Comparison of ENCODE assay signal across 8 cellular contexts in genomic region chr14:88823968-88824313, GRCh38. TPM values are rescaled to one million over a fixed set of nuclear protein-coding genes. Genes with fewer than 3 reads are reported as not detected.
DNase-seq lines count a peak whose midpoint lies in the region; ATAC-seq and TF ChIP-seq lines count a peak whose summit lies in the region.

No MANE protein-coding gene starts in this region.

- H3K36me3 ChIP-seq in CD8-positive, alpha-beta T cell (ENCODE audit: insufficient read depth, low read length), result no peaks in the 10 kb centered on the region
- H3K36me3 ChIP-seq in H7 (replicated peaks; ENCODE audit: control insufficient read depth, insufficient read depth, low read length) (no peaks in the 10 kb centered on the region), SJSA1 (no peaks in the 10 kb centered on the region)

- intact Hi-C loops in CD8-positive, alpha-beta T cell (cut with DNase I, micrococcal nuclease), result loop anchor here (1.0 to 10.0 kb wide), 7 partner anchors 31 to 1507 kb away; partner anchors contain the start of genes EFCAB11 (in 2 of the 2), TDP1 (in 2 of the 2), EML5 (in 1 of the 2) and NRDE2 (in 1 of the 2)
- intact Hi-C loops in head of caudate nucleus (cut with DNase I), result no loop called here

- CTCF ChIA-PET in CD8-positive, alpha-beta T cell (lab: Charles Lee), result interaction anchor here (1.0 to 1.6 kb wide), 2 partner anchors 15 to 31 kb away, joined by 5 to 8 read pairs; partner anchors contain the start of gene EML5

- H3K9me3 ChIP-seq in CD8-positive, alpha-beta T cell (ENCODE audit: low read length), result no peaks in the 10 kb centered on the region
- H3K9me3 ChIP-seq in SJSA1 (replicated peaks), result no peaks in the 10 kb centered on the region; the same call in 1 of the 2 replicates

- H3K9me3 Mint-ChIP-seq in CD8-positive, alpha-beta T cell, result no peaks in the 10 kb centered on the region
- H3K9me3 Mint-ChIP-seq in stimulated activated naive CD8-positive, alpha-beta T cell treated with anti-CD3 and anti-CD28 coated beads, Interleukin-15, amount 100 ng/mL, for 72 hours, result no peaks in the 10 kb centered on the region

- TF ChIP-seq CTCF in CD8-positive, alpha-beta T cell (IDR thresholded peaks at IDR 0.05), result no peak

- H3K27ac ChIP-seq in CD8-positive, alpha-beta T cell (ENCODE audit: low read depth, low read length), result peak overlapping the region; percentile 69
- peak overlapping the region; percentile 93 for H3K27ac ChIP-seq in SJSA1

- peak overlapping the region; percentile 81 for H3K4me3 Mint-ChIP-seq in CD8-positive, alpha-beta T cell
- H3K4me3 Mint-ChIP-seq in stimulated activated naive CD8-positive, alpha-beta T cell treated with anti-CD3 and anti-CD28 coated beads, Interleukin-15, amount 100 ng/mL, for 72 hours, result peak overlapping the region; percentile 77 to 99

- H3K27me3 Mint-ChIP-seq in CD8-positive, alpha-beta T cell (ENCODE audit: low read depth), result peaks cover 10% of the 10 kb centered on the region
- H3K27me3 Mint-ChIP-seq in stimulated activated naive CD8-positive, alpha-beta T cell treated with anti-CD3 and anti-CD28 coated beads, Interleukin-15, amount 100 ng/mL, for 72 hours, result peaks cover 16% of the 10 kb centered on the region

- no peaks in the 10 kb centered on the region for H3K36me3 Mint-ChIP-seq in CD8-positive, alpha-beta T cell

- DNase-seq in CD8-positive, alpha-beta T cell, result no peak
- no peak for DNase-seq in H7
- no peak for DNase-seq in SJSA1 (ENCODE audit: low read depth in 1 of 2, low spot score in 2 of 2)
- peak; percentile 55 for DNase-seq in glomerular endothelial cell (ENCODE audit: extremely low read depth, low read depth, low spot score)
- DNase-seq in stimulated activated naive CD8-positive, alpha-beta T cell treated with anti-CD3 and anti-CD28 coated beads, Interleukin-15, amount 100 ng/mL, for 72 hours, result no peak
- no peak for DNase-seq in NCI-H524 (lab: John Stamatoyannopoulos, UW)
- DNase-seq in head of caudate nucleus, result no peak
- DNase-seq in NK-92 treated with Interleukin-12 subunit alpha and Interleukin-12 subunit beta, amount 100 ng/mL, for 24 hours (lab: John Stamatoyannopoulos, UW), result no peak

- H3K27ac Mint-ChIP-seq in CD8-positive, alpha-beta T cell, result peak overlapping the region; percentile 99
- H3K27ac Mint-ChIP-seq in stimulated activated naive CD8-positive, alpha-beta T cell treated with anti-CD3 and anti-CD28 coated beads, Interleukin-15, amount 100 ng/mL, for 72 hours, result peak overlapping the region; percentile 99 to 100

- peaks cover 13% of the 10 kb centered on the region for H3K4me1 Mint-ChIP-seq in CD8-positive, alpha-beta T cell (ENCODE audit: low read depth)
- peaks cover 8% of the 10 kb centered on the region for H3K4me1 Mint-ChIP-seq in stimulated activated naive CD8-positive, alpha-beta T cell treated with anti-CD3 and anti-CD28 coated beads, Interleukin-15, amount 100 ng/mL, for 72 hours

- peak overlapping the region; percentile 89 for H3K4me3 ChIP-seq in CD8-positive, alpha-beta T cell (ENCODE audit: low read depth, low read length)
- H3K4me3 ChIP-seq in H7 (ENCODE audit: insufficient read depth, low read depth, low read length) (peak overlapping the region; percentile 81), SJSA1 (peak overlapping the region; percentile 62)

- H3K27me3 ChIP-seq in CD8-positive, alpha-beta T cell (ENCODE audit: insufficient read depth, low read length), result no peaks in the 10 kb centered on the region
- H3K27me3 ChIP-seq in H7 (ENCODE audit: control insufficient read depth, insufficient read depth, low read length) (no peaks in the 10 kb centered on the region; the same call in 1 of the 2 replicates), SJSA1 (replicated peaks) (peaks cover 3% of the 10 kb centered on the region; the same call in 1 of the 2 replicates)

- no peak for ATAC-seq in CD8-positive, alpha-beta T cell
- ATAC-seq in stimulated activated naive CD8-positive, alpha-beta T cell treated with anti-CD3 and anti-CD28 coated beads, Interleukin-15, amount 100 ng/mL, for 72 hours, result peak; percentile 0

- peaks cover 10% of the 10 kb centered on the region for H3K4me1 ChIP-seq in CD8-positive, alpha-beta T cell (ENCODE audit: insufficient read depth, low read length)
- H3K4me1 ChIP-seq in SJSA1 (replicated peaks), result peaks cover 12% of the 10 kb centered on the region

- POLR2A ChIA-PET in CD8-positive, alpha-beta T cell (lab: Charles Lee), result interaction anchor here (0.8 to 2.7 kb wide), 3 partner anchors 14 to 32 kb away, joined by 3 to 18 read pairs (median 4); partner anchors contain the start of gene EML5

RNA-seq across cellular contexts. Expression of gene TTC8, which starts 0.5 kb away (rescaled TPM):
- total RNA-seq in CD8-positive, alpha-beta T cell, result 1 to 10 TPM; 1.3 to 1.9 TPM
- 14.1 and 16.7 TPM in 2 replicates for total RNA-seq in H7 (2014; rRNA removed; shearing (Covaris generic))
- total RNA-seq in SJSA1 (2014; rRNA removed; shearing (Covaris generic)), result 24.6 and 25.7 TPM in 2 replicates
- total RNA-seq in glomerular endothelial cell, result 10.6 and 17.3 TPM in 2 replicates

RNA-seq across cellular contexts. Expression of gene EML5, which starts 31.2 kb away (rescaled TPM):
- total RNA-seq in CD8-positive, alpha-beta T cell, result 1 to 10 TPM; 2.5 to 3.5 TPM
- total RNA-seq in H7 (2014; rRNA removed; shearing (Covaris generic)), result 0.07 and 0.38 TPM in 2 replicates
- 0.03 TPM in 1 of 2 replicates, not detected in the other for total RNA-seq in SJSA1 (2014; rRNA removed; shearing (Covaris generic))
- total RNA-seq in glomerular endothelial cell, result under 0.01 TPM in 1 of 2 replicates, not detected in the other
